8 cellular contexts compared by ENCODE assay signal in genomic region chr3:15557511-15557946, GRCh38. TPM values are rescaled to one million over a fixed set of nuclear protein-coding genes. Genes with fewer than 3 reads are reported as not detected.
A peak's percentile ranks its signal among the peaks of the same experiment; 100 is the strongest.
DNase-seq lines count a peak whose midpoint lies in the region; ATAC-seq lines count a peak whose summit lies in the region.

No MANE protein-coding gene starts in this region.

- DNase-seq in D341Med (ENCODE audit: low spot score) (peak; percentile 70), HUDEP-2 (lab: John Stamatoyannopoulos, UW; ENCODE audit: unreplicated experiment in 76 of 76) (peak in 67 of 76 experiments; percentile 1 to 82 (median 43)), RPMI7951 (ENCODE audit: low read depth) (peak; percentile 67), glomerular endothelial cell (ENCODE audit: extremely low read depth, low read depth, low spot score) (peak; percentile 57), renal cortical epithelial cell (ENCODE audit: low read depth) (peak; percentile 91)
- peak; percentile 50 for DNase-seq in activated effector memory CD4-positive, alpha-beta T cell treated with Interleukin-2 at 50 U/mL for 16 hours

- ATAC-seq in GM19452 (IDR thresholded peaks at IDR 0.05; ENCODE audit: unreplicated experiment): peak; percentile 65
- ATAC-seq in HG03039 (IDR thresholded peaks at IDR 0.05; ENCODE audit: unreplicated experiment): no peak

RNA-seq across cellular contexts. Expression of gene COLQ, which starts 36.0 kb away (rescaled TPM):
- 0.29 and 0.48 TPM in 2 replicates for total RNA-seq in RPMI7951 (2014; rRNA removed; shearing (Covaris generic))
- 0.05 and 2.6 TPM in 2 replicates for total RNA-seq in glomerular endothelial cell
- 0.65 TPM in 1 of 2 replicates, not detected in the other for total RNA-seq in renal cortical epithelial cell

RNA-seq across cellular contexts. Expression of gene HACL1, which starts 43.8 kb away (rescaled TPM):
- total RNA-seq in RPMI7951 (2014; rRNA removed; shearing (Covaris generic)): 35.1 and 35.3 TPM in 2 replicates
- total RNA-seq in glomerular endothelial cell (17.2 and 22.9 TPM in 2 replicates), renal cortical epithelial cell (23.1 and 32.6 TPM in 2 replicates)

RNA-seq across cellular contexts. Expression of gene BTD, which starts 44.0 kb away (rescaled TPM):
- 37.7 and 38.5 TPM in 2 replicates for total RNA-seq in RPMI7951 (2014; rRNA removed; shearing (Covaris generic))
- total RNA-seq in glomerular endothelial cell (24.8 and 37.6 TPM in 2 replicates), renal cortical epithelial cell (23.4 and 35.7 TPM in 2 replicates)
